Comparison of ENCODE assay signal across 33 cellular contexts in the genomic region with DNA sequence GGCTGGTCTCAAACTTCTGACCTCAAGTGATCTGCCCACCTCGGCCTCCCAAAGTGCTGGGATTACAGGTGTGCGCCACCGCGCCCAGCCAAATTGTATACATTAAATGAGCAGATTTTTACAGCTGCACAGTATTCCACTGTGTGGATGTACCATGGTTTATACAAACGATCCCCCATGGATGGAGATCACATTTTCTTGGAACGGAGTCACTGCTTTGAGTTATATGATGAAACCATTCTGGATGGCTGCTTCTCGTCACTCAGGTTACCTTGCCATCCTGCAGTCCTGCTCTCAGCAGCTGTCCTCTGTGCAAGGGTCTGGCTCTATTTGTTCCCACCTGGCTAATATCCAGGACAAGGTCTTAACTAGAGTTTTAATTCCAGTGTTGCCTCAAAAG. TPM values are rescaled to one million over a fixed set of nuclear protein-coding genes. Genes with fewer than 3 reads are reported as not detected.
"Had no signal": no experiment of that assay in that cellular context is flagged by ENCODE, and none has a peak within 500 bp of the region (broad histone marks: within the 10 kb centered on the region; RNA-seq: fewer than 3 reads in every experiment).

No MANE protein-coding gene starts in this region.

- H3K27ac ChIP-seq: adrenal gland, breast epithelium, cardiac muscle cell, colonic mucosa, epithelial cell of prostate, esophagus squamous epithelium, gastroesophageal sphincter, heart right ventricle had no signal

- FAIRE-seq: endometrium, endothelial cell of umbilical vein had no signal

- DNase-seq: activated CD4-positive, alpha-beta memory T cell treated with anti-CD3 and anti-CD28 coated beads for 36 hours; activated CD4-positive, alpha-beta T cell treated with anti-CD3 and anti-CD28 coated beads for 36 hours; activated CD4-positive, alpha-beta T cell treated with anti-CD3 and anti-CD28 coated beads, Interleukin-2, amount 10 ng/mL, durations not matched to agents 24 days and 14 days; activated CD4-positive, CD25-positive, alpha-beta regulatory T cell; activated CD4-positive, CD25-positive, alpha-beta regulatory T cell treated with anti-CD3 and anti-CD28 coated beads, Interleukin-2, amount 50 U/mL, for 72 hours; activated CD8-positive, alpha-beta memory T cell treated with anti-CD3 and anti-CD28 coated beads, Interleukin-2, amount 10 ng/mL, durations not matched to agents 7 days and 5 days; activated CD8-positive, alpha-beta memory T cell treated with anti-CD3 and anti-CD28 coated beads, Interleukin-2, amount 50 U/mL, for 4 hours; activated CD8-positive, alpha-beta T cell treated with anti-CD3 and anti-CD28 coated beads, Interleukin-2, amount 10 ng/mL, durations not matched to agents 7 days and 5 days; activated effector memory CD4-positive, alpha-beta T cell treated with anti-CD3 and anti-CD28 coated beads, Interleukin-2, amount 50 U/mL, for 16 hours; activated naive CD4-positive, alpha-beta T cell treated with anti-CD3 and anti-CD28 coated beads for 36 hours; activated naive CD8-positive, alpha-beta T cell treated with anti-CD3 and anti-CD28 coated beads for 36 hours; activated naive CD8-positive, alpha-beta T cell treated with anti-CD3 and anti-CD28 coated beads, Interleukin-2, amount 50 U/mL, for 24 hours; activated T-cell treated with anti-CD3 and anti-CD28 coated beads, Interleukin-2, amount 50 U/mL, for 1 hour; activated T-cell treated with anti-CD3 and anti-CD28 coated beads, Interleukin-2, amount 50 U/mL, for 48 hours; amygdala; aorta; central memory CD4-positive, alpha-beta T cell; cerebellar nuclear complex; colonic mucosa; effector CD8-positive, alpha-beta T cell; esophagus squamous epithelium; foreskin melanocyte; heart right ventricle; T-helper 17 cell; T1000 had no signal

RNA-seq across cellular contexts. Expression of gene SLC15A1, which starts 39.1 kb away (rescaled TPM):
- polyA plus RNA-seq: cardiac muscle cell, endothelial cell of umbilical vein, fibroblast of lung had no signal
